ENCODE assay signal across 8 cellular contexts in the genomic region with DNA sequence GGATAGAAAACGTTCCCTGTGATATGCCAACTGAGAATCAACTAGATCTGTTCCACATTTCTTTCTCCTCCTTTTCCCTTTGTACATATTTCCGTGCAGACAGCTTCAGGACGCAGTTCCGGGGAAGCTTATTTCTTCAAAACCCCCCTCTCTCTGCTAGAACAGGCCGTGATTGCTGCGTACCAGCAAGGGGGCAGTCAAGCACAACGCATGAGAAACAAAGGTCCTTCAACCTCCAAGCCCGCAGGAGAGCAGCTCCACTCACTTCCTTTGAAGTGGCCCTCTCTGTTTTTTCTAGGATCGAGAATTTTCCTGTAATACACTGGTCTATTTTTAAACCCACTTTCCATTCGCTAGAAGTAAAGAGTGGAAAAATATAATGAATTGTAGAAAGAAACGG.
DNase-seq lines count a peak whose midpoint lies in the region; ATAC-seq and TF ChIP-seq lines count a peak whose summit lies in the region.

No MANE protein-coding gene starts in this region.

- H3K4me3 ChIP-seq in OCI-LY3 (ENCODE audit: low read length): no peak overlapping the region
- no peak overlapping the region for H3K4me3 ChIP-seq in fibroblast of lung (replicated peaks in 1 of 4; ENCODE audit: control extremely low read depth in 1 of 4, insufficient read depth in 1 of 4, low read depth in 3 of 4, low read length in 4 of 4)

- TF ChIP-seq CTCF in OCI-LY3 (IDR thresholded peaks at IDR 0.05; ENCODE audit: low read depth, low read length) (peak; percentile 20), fibroblast of lung (conservative IDR thresholded peaks at IDR 0.05 in 1 of 2, IDR thresholded peaks at IDR 0.05 in 1 of 2; ENCODE audit: low read depth in 1 of 2, low read length in 2 of 2) (peak; percentile 56 to 70)

- H3K9me3 ChIP-seq in OCI-LY3 (ENCODE audit: insufficient read depth, low read length) (no peaks in the 10 kb centered on the region), fibroblast of lung (ENCODE audit: control insufficient read depth, insufficient read depth, low read depth, low read length) (no peaks in the 10 kb centered on the region)

- no peaks in the 10 kb centered on the region for H3K36me3 ChIP-seq in OCI-LY3 (replicated peaks; ENCODE audit: low read depth, low read length)
- no peaks in the 10 kb centered on the region for H3K36me3 ChIP-seq in fibroblast of lung (ENCODE audit: control insufficient read depth, insufficient read depth, low read length)

- H3K9ac ChIP-seq in OCI-LY3 (ENCODE audit: low read length): no peak overlapping the region
- H3K9ac ChIP-seq in fibroblast of lung (ENCODE audit: insufficient read depth, low read length): no peak overlapping the region

- H2AFZ ChIP-seq in OCI-LY3 (ENCODE audit: low read depth, low read length) (no peak overlapping the region), fibroblast of lung (ENCODE audit: low read length) (no peak overlapping the region)

- H3K4me2 ChIP-seq in OCI-LY3 (ENCODE audit: low read length) (no peak overlapping the region), fibroblast of lung (ENCODE audit: extremely low read depth, insufficient read depth, low read length) (no peak overlapping the region)

- H4K20me1 ChIP-seq in OCI-LY3 (ENCODE audit: insufficient read depth, low read length): no peaks in the 10 kb centered on the region
- H4K20me1 ChIP-seq in fibroblast of lung (ENCODE audit: control insufficient read depth, extremely low read depth, insufficient read depth, low read length): no peaks in the 10 kb centered on the region

- H3K27me3 ChIP-seq in OCI-LY3 (ENCODE audit: low read depth, low read length): no peaks in the 10 kb centered on the region
- no peaks in the 10 kb centered on the region for H3K27me3 ChIP-seq in fibroblast of lung (ENCODE audit: control insufficient read depth, insufficient read depth, low read length)

- DNase-seq in NCI-H2196 (lab: John Stamatoyannopoulos, UW; ENCODE audit: unreplicated experiment): peak; percentile 7
- DNase-seq in NCI-H2196 treated with DMSO at 0.1 percent for 48 hours (lab: John Stamatoyannopoulos, UW; ENCODE audit: unreplicated experiment): no peak
- peak; percentile 67 to 75 for DNase-seq in fibroblast of lung (ENCODE audit: low read depth in 2 of 2)
- DNase-seq in nucleus accumbens (lab: John Stamatoyannopoulos, UW): peak in 44 of 56 donors; percentile 4 to 69 (median 38)
- DNase-seq in NCI-H1048 (lab: John Stamatoyannopoulos, UW): no peak
- DNase-seq in middle frontal gyrus (ENCODE audit: extremely low spot score, low spot score): no peak

- H3K27ac ChIP-seq in OCI-LY3 (ENCODE audit: low read length): no peak overlapping the region
- H3K27ac ChIP-seq in fibroblast of lung (ENCODE audit: insufficient read depth, low read length): no peak overlapping the region

- no peak for ATAC-seq in GM19023 (IDR thresholded peaks at IDR 0.05; ENCODE audit: unreplicated experiment)

- H3K4me1 ChIP-seq in OCI-LY3 (ENCODE audit: low read length) (no peaks in the 10 kb centered on the region), fibroblast of lung (ENCODE audit: control insufficient read depth, extremely low read depth, insufficient read depth, low read length) (no peaks in the 10 kb centered on the region)

- H3K79me2 ChIP-seq in OCI-LY3 (ENCODE audit: low read length) (no peaks in the 10 kb centered on the region), fibroblast of lung (ENCODE audit: control insufficient read depth, insufficient read depth, low read length) (no peaks in the 10 kb centered on the region)

Comparison
In these comparisons a context has a peak if more than half of its experiments do, and no peak if none do; other contexts are left out.
1. DNase-seq: peak in NCI-H2196 (single experiment), fibroblast of lung (2 of 2) and nucleus accumbens (44 of 56); none in NCI-H2196 treated with DMSO at 0.1 percent for 48 hours (single experiment), NCI-H1048 (single experiment) and middle frontal gyrus (single experiment).